ENCODE assay signal across 12 cellular contexts in the genomic region with DNA sequence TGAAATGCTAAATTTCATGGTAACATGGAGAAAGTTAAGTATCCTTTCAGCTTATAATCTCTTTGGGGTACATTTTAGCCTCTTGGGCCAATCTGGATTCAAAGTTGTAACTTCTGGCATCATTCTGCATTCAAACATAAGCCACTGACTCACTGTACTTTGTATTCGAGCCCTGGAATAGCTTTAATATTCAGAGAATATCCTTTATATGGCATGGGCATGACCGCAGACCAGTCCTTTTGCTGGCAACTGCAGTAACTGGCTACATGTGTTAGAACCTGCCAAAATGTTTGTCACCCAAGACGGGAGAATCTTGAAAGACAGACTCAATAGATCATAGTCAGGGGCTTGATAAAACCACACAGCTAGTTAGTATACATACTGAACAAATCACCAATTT. TPM values are rescaled to one million over a fixed set of nuclear protein-coding genes. Genes with fewer than 3 reads are reported as not detected.
DNase-seq lines count a peak whose midpoint lies in the region; TF ChIP-seq lines count a peak whose summit lies in the region.
"Had no signal": no experiment of that assay in that cellular context is flagged by ENCODE, and none has a peak within 500 bp of the region (broad histone marks: within the 10 kb centered on the region; RNA-seq: fewer than 3 reads in every experiment).

No MANE protein-coding gene starts in this region.

- H3K14ac ChIP-seq in H9 (ENCODE audit: insufficient read depth, low read length), result no peak overlapping the region

- WGBS in transverse colon (ENCODE audit: low coverage in 1 of 2), 2 donors, result 45 to 51% methylated on average over 2 to 3 of the region's 3 CpGs
- WGBS in H9 (ENCODE audit: extremely low coverage, insufficient read length, low lambda C conversion rate), result no CpG with 5 or more reads among the region's 3 CpGs
- no CpG with 5 or more reads among the region's 3 CpGs for WGBS in mesendoderm (ENCODE audit: extremely low coverage, insufficient coverage, low lambda C conversion rate)

- TF ChIP-seq CTCF in Peyer's patch (IDR thresholded peaks at IDR 0.05) (no peak), transverse colon (IDR thresholded peaks at IDR 0.05) (no peak), H9 (conservative IDR thresholded peaks at IDR 0.05) (no peak)

- H3K36me3 Mint-ChIP-seq in H9 (ENCODE audit: insufficient read depth in 1 of 3, low read depth in 3 of 3), result no peaks in the 10 kb centered on the region

- H3K27me3 Mint-ChIP-seq in H9 (ENCODE audit: low read depth), result no peaks in the 10 kb centered on the region

- H3K4ac ChIP-seq in H9 (ENCODE audit: low read depth, low read length) (no peak overlapping the region), mesendoderm (ENCODE audit: low read depth, low read length) (no peak overlapping the region)

- peaks cover 10 to 13% of the 10 kb centered on the region in 2 experiments for H3K4me1 Mint-ChIP-seq in H9
- H3K4me1 Mint-ChIP-seq: central memory CD8-positive, alpha-beta T cell had no signal

- no peaks in the 10 kb centered on the region for H3K79me2 ChIP-seq in H9 (ENCODE audit: insufficient read depth, low read length)
- H3K79me2 ChIP-seq in mesendoderm (ENCODE audit: control insufficient read depth, insufficient read depth, low read length), result no peaks in the 10 kb centered on the region

- no peak overlapping the region for H3K4me3 Mint-ChIP-seq in H9
- H3K4me3 Mint-ChIP-seq: central memory CD8-positive, alpha-beta T cell had no signal

- H3K56ac ChIP-seq in H9 (ENCODE audit: insufficient read length, low read depth, low read length) (no peak overlapping the region), mesendoderm (ENCODE audit: low read length) (no peak overlapping the region)

- H4K5ac ChIP-seq in H9 (ENCODE audit: insufficient read length, low read depth, low read length) (no peak overlapping the region), mesendoderm (ENCODE audit: low read length) (no peak overlapping the region)

- peak overlapping the region; percentile 26 to 61 (median 43) for H3K4me3 ChIP-seq in Peyer's patch
- H3K4me3 ChIP-seq in duodenal mucosa (ENCODE audit: low read depth in 1 of 2, low read length in 2 of 2), result peak overlapping the region; percentile 52 to 64
- peak overlapping the region; percentile 68 to 78 for H3K4me3 ChIP-seq in muscle layer of duodenum (ENCODE audit: low read depth in 1 of 2, low read length in 2 of 2)
- H3K4me3 ChIP-seq in transverse colon, result peak overlapping the region in 3 of 4 donors; percentile 25 to 37 (median 33)
- H3K4me3 ChIP-seq in mesendoderm (ENCODE audit: low read length), result no peak overlapping the region

- H3K4me1 ChIP-seq in Peyer's patch (peaks cover 0 to 14% (median 0%) of the 10 kb centered on the region in 4 donors), duodenal mucosa (ENCODE audit: control insufficient read depth in 1 of 2, insufficient read depth in 2 of 2, low read length in 2 of 2) (peaks cover 6 to 14% of the 10 kb centered on the region in 2 donors), muscle layer of duodenum (ENCODE audit: control insufficient read depth in 1 of 2, insufficient read depth in 2 of 2, low read length in 2 of 2) (peaks cover 9 to 17% of the 10 kb centered on the region in 2 donors), transverse colon (peaks cover 0 to 39% (median 16%) of the 10 kb centered on the region in 4 donors), H9 (ENCODE audit: insufficient read depth, low read length) (no peaks in the 10 kb centered on the region), mesendoderm (ENCODE audit: control insufficient read depth, low read depth, low read length) (no peaks in the 10 kb centered on the region)

- H3K4me2 ChIP-seq in H9 (ENCODE audit: insufficient read depth, insufficient read length, low read length), result no peak overlapping the region
- no peak overlapping the region for H3K4me2 ChIP-seq in mesendoderm (ENCODE audit: low read length)

- H3K9ac ChIP-seq in duodenal mucosa (ENCODE audit: low read depth in 1 of 2, low read length in 2 of 2) (peak overlapping the region; percentile 28 to 37), H9 (ENCODE audit: extremely low read depth, insufficient read length, low read length) (no peak overlapping the region), mesendoderm (ENCODE audit: low read length) (no peak overlapping the region)

- H2BK12ac ChIP-seq in H9 (ENCODE audit: insufficient read length, low read depth, low read length), result no peak overlapping the region

- H3K27me3 ChIP-seq in Peyer's patch (no peaks in the 10 kb centered on the region), duodenal mucosa (ENCODE audit: control insufficient read depth in 1 of 2, insufficient read depth in 2 of 2, low read length in 2 of 2) (no peaks in the 10 kb centered on the region), muscle layer of duodenum (ENCODE audit: low read depth, low read length) (no peaks in the 10 kb centered on the region), transverse colon (no peaks in the 10 kb centered on the region), H9 (ENCODE audit: insufficient read depth, low read length) (no peaks in the 10 kb centered on the region), mesendoderm (ENCODE audit: insufficient read depth, low read length, poor library complexity) (no peaks in the 10 kb centered on the region)

- TF ChIP-seq EP300 in transverse colon (IDR thresholded peaks at IDR 0.05; ENCODE audit: low read depth), result no peak

- no peak overlapping the region for H2BK20ac ChIP-seq in H9 (ENCODE audit: low read depth, low read length, poor library complexity, severe bottlenecking)

- no peak overlapping the region for H4K8ac ChIP-seq in H9 (replicated peaks; ENCODE audit: insufficient read length, low read depth, low read length)
- no peak overlapping the region for H4K8ac ChIP-seq in mesendoderm (ENCODE audit: low read depth, low read length)

- H3K23ac ChIP-seq in H9 (ENCODE audit: insufficient read length, low read depth, low read length) (no peak overlapping the region), mesendoderm (ENCODE audit: low read length) (no peak overlapping the region)

- H3K27ac ChIP-seq in Peyer's patch (peak overlapping the region in 2 of 4 donors; percentile 73 to 78), duodenal mucosa (ENCODE audit: low read depth, low read length) (peak overlapping the region; percentile 5), muscle layer of duodenum (ENCODE audit: low read length) (peak overlapping the region; percentile 88), transverse colon (peak overlapping the region; percentile 70 to 82 (median 78)), H9 (ENCODE audit: insufficient read length, low read depth, low read length) (no peak overlapping the region), mesendoderm (ENCODE audit: low read depth, low read length) (no peak overlapping the region)

- no peaks in the 10 kb centered on the region for H3K36me3 ChIP-seq in Peyer's patch
- H3K36me3 ChIP-seq in duodenal mucosa (ENCODE audit: control insufficient read depth in 1 of 2, insufficient read depth in 2 of 2, low read length in 2 of 2), result no peaks in the 10 kb centered on the region
- no peaks in the 10 kb centered on the region for H3K36me3 ChIP-seq in muscle layer of duodenum (ENCODE audit: control insufficient read depth in 1 of 2, insufficient read depth in 2 of 2, low read length in 2 of 2)
- no peaks in the 10 kb centered on the region for H3K36me3 ChIP-seq in transverse colon
- no peaks in the 10 kb centered on the region for H3K36me3 ChIP-seq in mesendoderm (ENCODE audit: control insufficient read depth, insufficient read depth, low read length)

- no peak overlapping the region for H3K27ac Mint-ChIP-seq in H9

- H3K18ac ChIP-seq in H9 (ENCODE audit: insufficient read length, low read depth, low read length) (no peak overlapping the region), mesendoderm (ENCODE audit: low read length) (no peak overlapping the region)

- H4K91ac ChIP-seq in H9 (ENCODE audit: insufficient read length, low read depth, low read length), result no peak overlapping the region

- H3K9me3 ChIP-seq in Peyer's patch, result no peaks in the 10 kb centered on the region
- H3K9me3 ChIP-seq in duodenal mucosa (ENCODE audit: control insufficient read depth in 1 of 2, low read length in 2 of 2), result no peaks in the 10 kb centered on the region
- no peaks in the 10 kb centered on the region for H3K9me3 ChIP-seq in muscle layer of duodenum (ENCODE audit: control insufficient read depth in 1 of 2, low read length in 2 of 2)
- H3K9me3 ChIP-seq in transverse colon, result no peaks in the 10 kb centered on the region
- H3K9me3 ChIP-seq in H9 (ENCODE audit: control insufficient read depth, low read depth, low read length), result no peaks in the 10 kb centered on the region

- in situ Hi-C loops in transverse colon (cut with MboI; ENCODE audit: low pct_ligation_motif_present in 1 of 4, low pct_unique_long_range_greater_than_20kb in 1 of 4, low sequenced_read_pairs in 3 of 4), result loop anchor here (5.0 to 25.0 kb wide), 4 partner anchors 155 to 182 kb away; no protein-coding TSS in a partner anchor

- H2BK15ac ChIP-seq in H9 (ENCODE audit: low read depth, low read length), result no peak overlapping the region
- H2BK15ac ChIP-seq in mesendoderm (replicated peaks; ENCODE audit: low read depth), result no peak overlapping the region

- H4K20me1 ChIP-seq in H9 (ENCODE audit: control insufficient read depth, insufficient read depth, insufficient read length), result no peaks in the 10 kb centered on the region

- no peak overlapping the region for H2AK5ac ChIP-seq in H9 (ENCODE audit: insufficient read length, low read length)
- H2AK5ac ChIP-seq in mesendoderm (ENCODE audit: low read length), result no peak overlapping the region

- no peak overlapping the region for H2AFZ ChIP-seq in H9 (ENCODE audit: low read length)

- H3K9me3 Mint-ChIP-seq in H9, result no peaks in the 10 kb centered on the region
- H3K9me3 Mint-ChIP-seq: central memory CD8-positive, alpha-beta T cell had no signal

- no peaks in the 10 kb centered on the region for H3K79me1 ChIP-seq in H9 (ENCODE audit: insufficient read depth, low read depth, low read length, poor library complexity, severe bottlenecking)
- no peaks in the 10 kb centered on the region for H3K79me1 ChIP-seq in mesendoderm (ENCODE audit: low read length)

- H3T11ph ChIP-seq in H9 (ENCODE audit: low read length), result no peak overlapping the region

- intact Hi-C loops in transverse colon (cut with DNase I; ENCODE audit: low total_unique reads), result no loop called here

- H2BK5ac ChIP-seq in H9 (ENCODE audit: insufficient read length, low read length) (no peak overlapping the region), mesendoderm (ENCODE audit: low read length) (no peak overlapping the region)

- H3K23me2 ChIP-seq in H9 (ENCODE audit: insufficient read length, low read depth, low read length, poor library complexity, severe bottlenecking), result no peaks in the 10 kb centered on the region

- H2BK120ac ChIP-seq in H9 (ENCODE audit: low read depth, low read length, poor library complexity, severe bottlenecking) (no peak overlapping the region), mesendoderm (ENCODE audit: low read depth, low read length) (no peak overlapping the region)

- TF ChIP-seq POLR2A in Peyer's patch (IDR thresholded peaks at IDR 0.05), result no peak
- no peak for TF ChIP-seq POLR2A in transverse colon (IDR thresholded peaks at IDR 0.05)

- no peak for DNase-seq in Peyer's patch
- no peak for DNase-seq in transverse colon
- DNase-seq in activated CD4-positive, CD25-positive, alpha-beta regulatory T cell (lab: John Stamatoyannopoulos, UW), result no peak
- DNase-seq in H9, result no peak
- DNase-seq in mesendoderm, result no peak
- DNase-seq in NCI-H2107 treated with DMSO at 0.1 percent for 48 hours (lab: John Stamatoyannopoulos, UW; ENCODE audit: unreplicated experiment), result no peak
- DNase-seq: DND-41, NCI-H748 treated with DMSO at 0.1 percent for 48 hours had no signal

RNA-seq across cellular contexts. Expression of a gene that starts 3.3 kb away (rescaled TPM):
- total RNA-seq in Peyer's patch (10 to 100 TPM in 2 of 4 donors, 1 to 10 TPM in 2; 8.8 to 59.4 (median 10.1) TPM), transverse colon (10 to 100 TPM in 3 of 4 donors, 1 to 10 TPM in 1; 7.9 to 22.5 (median 14.1) TPM), H9 (2021) (not detected in 2 replicates)
- 0.06 TPM for polyA plus RNA-seq in mesendoderm (2013, experiment 1 of 2)
- 0.03 TPM for polyA plus RNA-seq in mesendoderm (2013, experiment 2 of 2)
- total RNA-seq: H1 had no signal
- polyA plus RNA-seq: H1 had no signal

RNA-seq across cellular contexts. Expression of a gene that starts 40.8 kb away (rescaled TPM):
- 10 to 100 TPM in 3 of 4 donors, 1 to 10 TPM in 1; 7.4 to 67.1 (median 45.2) TPM for total RNA-seq in Peyer's patch
- total RNA-seq in transverse colon, result 10 to 100 TPM in 3 of 4 donors, 1 to 10 TPM in 1; 2.2 to 26.9 (median 21.2) TPM
- total RNA-seq in H9 (2021), result 3.4 and 3.6 TPM in 2 replicates
- 1.7 TPM for polyA plus RNA-seq in mesendoderm (2013, experiment 1 of 2)
- polyA plus RNA-seq in mesendoderm (2013, experiment 2 of 2), result 1.6 TPM

Comparison
In these comparisons a context has a peak if more than half of its experiments do, and no peak if none do; other contexts are left out.
1. H3K27ac ChIP-seq: peak in duodenal mucosa (single experiment), muscle layer of duodenum (single experiment) and transverse colon (4 of 4); none in H9 (single experiment) and mesendoderm (single experiment).
2. H3K9ac ChIP-seq: peak in duodenal mucosa (2 of 2); none in H9 (single experiment) and mesendoderm (single experiment).